ENCODE assay signal across 9 cellular contexts in the genomic region with DNA sequence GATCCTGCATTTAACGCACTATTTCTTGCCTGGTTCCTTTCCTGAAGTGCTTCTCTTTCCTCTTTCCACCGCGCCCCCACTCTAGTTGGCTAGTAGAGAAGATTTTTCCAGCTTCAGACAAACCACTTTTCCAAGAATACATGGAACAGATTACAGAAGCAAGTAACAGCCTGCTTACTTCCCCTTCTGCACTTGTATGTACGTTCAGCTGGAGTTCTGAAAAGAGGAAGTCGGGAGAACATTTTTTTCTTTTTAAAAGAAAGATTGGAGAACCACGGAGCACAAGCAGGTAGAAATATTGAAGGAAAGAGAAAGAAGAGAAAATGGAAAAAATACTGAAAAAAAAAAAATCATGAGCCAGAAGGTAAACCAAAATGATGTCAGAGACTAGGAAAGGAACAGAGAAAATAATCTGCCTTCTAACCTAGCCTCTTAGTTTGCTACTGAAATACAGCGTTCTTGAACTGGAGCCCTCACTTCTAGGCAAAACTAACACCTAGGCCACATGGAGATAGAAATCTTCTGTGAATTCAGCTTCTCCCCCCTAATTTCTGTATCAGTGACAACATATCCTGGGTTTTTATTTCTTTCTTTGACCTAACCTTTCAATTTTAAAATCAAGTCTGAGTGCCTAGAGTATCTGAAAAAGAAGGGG.
A peak's percentile ranks its signal among the peaks of the same experiment; 100 is the strongest.
DNase-seq lines count a peak whose midpoint lies in the region; ATAC-seq and TF ChIP-seq lines count a peak whose summit lies in the region.
"Had no signal": no experiment of that assay in that cellular context is flagged by ENCODE, and none has a peak within 500 bp of the region (broad histone marks: within the 10 kb centered on the region; RNA-seq: fewer than 3 reads in every experiment).

No MANE protein-coding gene starts in this region.

- no peaks in the 10 kb centered on the region for H3K4me1 Mint-ChIP-seq in activated CD4-positive, alpha-beta T cell treated with anti-CD3 and anti-CD28 coated beads for 36 hours
- H3K4me1 Mint-ChIP-seq in stimulated activated naive B cell treated with anti-CD40 and anti-IgM and Interleukin-4, amounts not matched to agents 10 μg/mL and 1 μg/mL and 100 μg/mL, for 72 hours: peaks cover under 1 to 3% of the 10 kb centered on the region in 2 donors
- peaks cover 2% of the 10 kb centered on the region for H3K4me1 Mint-ChIP-seq in mesothelial cell of epicardium

- TF ChIP-seq CTCF in mesothelial cell of epicardium (IDR thresholded peaks at IDR 0.05; ENCODE audit: unreplicated experiment): no peak

- CTCF ChIA-PET in activated CD4-positive, alpha-beta T cell treated with anti-CD3 and anti-CD28 coated beads for 36 hours (lab: Charles Lee): interaction anchor here (0.7 to 1.6 kb wide), 2 partner anchors 9 to 215 kb away, joined by 3 to 4 read pairs; no protein-coding TSS in a partner anchor

- POLR2A ChIA-PET in activated CD4-positive, alpha-beta T cell treated with anti-CD3 and anti-CD28 coated beads for 36 hours (lab: Charles Lee): no interaction called here

- H3K36me3 Mint-ChIP-seq in activated CD4-positive, alpha-beta T cell treated with anti-CD3 and anti-CD28 coated beads for 36 hours (ENCODE audit: low read depth): no peaks in the 10 kb centered on the region
- H3K36me3 Mint-ChIP-seq in stimulated activated naive B cell treated with anti-CD40 and anti-IgM and Interleukin-4, amounts not matched to agents 10 μg/mL and 1 μg/mL and 100 μg/mL, for 72 hours: no peaks in the 10 kb centered on the region
- H3K36me3 Mint-ChIP-seq in mesothelial cell of epicardium: no peaks in the 10 kb centered on the region

- no peak for DNase-seq in activated CD4-positive, alpha-beta T cell treated with anti-CD3 and anti-CD28 coated beads for 36 hours
- no peak for DNase-seq in activated CD4-positive, alpha-beta T cell treated with anti-CD3 and anti-CD28 coated beads for 1 hour
- peak; percentile 73 for DNase-seq in NAMALWA (ENCODE audit: low spot score)
- DNase-seq in left cardiac atrium: no peak
- DNase-seq in stimulated activated naive B cell treated with anti-CD40 and anti-IgM and Interleukin-4, amounts not matched to agents 10 μg/mL and 1 μg/mL and 100 μg/mL, for 72 hours: no peak
- DNase-seq in mesothelial cell of epicardium (ENCODE audit: low spot score in 2 of 2, unreplicated experiment in 2 of 2): no peak
- no peak for DNase-seq in cerebellum (ENCODE audit: low spot score)
- DNase-seq: ACHN had no signal

- peak; percentile 26 for ATAC-seq in activated CD4-positive, alpha-beta T cell treated with anti-CD3 and anti-CD28 coated beads for 36 hours
- peak; percentile 50 to 74 for ATAC-seq in left cardiac atrium
- ATAC-seq in stimulated activated naive B cell treated with anti-CD40 and anti-IgM and Interleukin-4, amounts not matched to agents 10 μg/mL and 1 μg/mL and 100 μg/mL, for 72 hours (replicated peaks): peak; percentile 53 to 64
- no peak for ATAC-seq in GM21367 (IDR thresholded peaks at IDR 0.05; ENCODE audit: unreplicated experiment)

- intact Hi-C loops in activated CD4-positive, alpha-beta T cell treated with anti-CD3 and anti-CD28 coated beads for 36 hours (cut with DNase I, micrococcal nuclease): no loop called here
- intact Hi-C loops in left cardiac atrium (cut with DNase I): no loop called here

- H3K27ac Mint-ChIP-seq in activated CD4-positive, alpha-beta T cell treated with anti-CD3 and anti-CD28 coated beads for 36 hours: no peak overlapping the region
- H3K27ac Mint-ChIP-seq in stimulated activated naive B cell treated with anti-CD40 and anti-IgM and Interleukin-4, amounts not matched to agents 10 μg/mL and 1 μg/mL and 100 μg/mL, for 72 hours: no peak overlapping the region
- H3K27ac Mint-ChIP-seq in mesothelial cell of epicardium: no peak overlapping the region

- H3K4me3 Mint-ChIP-seq in activated CD4-positive, alpha-beta T cell treated with anti-CD3 and anti-CD28 coated beads for 36 hours: no peak overlapping the region
- H3K4me3 Mint-ChIP-seq in stimulated activated naive B cell treated with anti-CD40 and anti-IgM and Interleukin-4, amounts not matched to agents 10 μg/mL and 1 μg/mL and 100 μg/mL, for 72 hours: no peak overlapping the region
- no peak overlapping the region for H3K4me3 Mint-ChIP-seq in mesothelial cell of epicardium

- no peaks in the 10 kb centered on the region for H3K27me3 Mint-ChIP-seq in activated CD4-positive, alpha-beta T cell treated with anti-CD3 and anti-CD28 coated beads for 36 hours
- H3K27me3 Mint-ChIP-seq in stimulated activated naive B cell treated with anti-CD40 and anti-IgM and Interleukin-4, amounts not matched to agents 10 μg/mL and 1 μg/mL and 100 μg/mL, for 72 hours: no peaks in the 10 kb centered on the region
- no peaks in the 10 kb centered on the region for H3K27me3 Mint-ChIP-seq in mesothelial cell of epicardium (ENCODE audit: low read depth)

- H3K9me3 Mint-ChIP-seq in activated CD4-positive, alpha-beta T cell treated with anti-CD3 and anti-CD28 coated beads for 36 hours (ENCODE audit: low read depth): no peaks in the 10 kb centered on the region
- no peaks in the 10 kb centered on the region for H3K9me3 Mint-ChIP-seq in stimulated activated naive B cell treated with anti-CD40 and anti-IgM and Interleukin-4, amounts not matched to agents 10 μg/mL and 1 μg/mL and 100 μg/mL, for 72 hours
- H3K9me3 Mint-ChIP-seq in mesothelial cell of epicardium: no peaks in the 10 kb centered on the region
